ENCODE assay signal across 23 cellular contexts in the genomic region with DNA sequence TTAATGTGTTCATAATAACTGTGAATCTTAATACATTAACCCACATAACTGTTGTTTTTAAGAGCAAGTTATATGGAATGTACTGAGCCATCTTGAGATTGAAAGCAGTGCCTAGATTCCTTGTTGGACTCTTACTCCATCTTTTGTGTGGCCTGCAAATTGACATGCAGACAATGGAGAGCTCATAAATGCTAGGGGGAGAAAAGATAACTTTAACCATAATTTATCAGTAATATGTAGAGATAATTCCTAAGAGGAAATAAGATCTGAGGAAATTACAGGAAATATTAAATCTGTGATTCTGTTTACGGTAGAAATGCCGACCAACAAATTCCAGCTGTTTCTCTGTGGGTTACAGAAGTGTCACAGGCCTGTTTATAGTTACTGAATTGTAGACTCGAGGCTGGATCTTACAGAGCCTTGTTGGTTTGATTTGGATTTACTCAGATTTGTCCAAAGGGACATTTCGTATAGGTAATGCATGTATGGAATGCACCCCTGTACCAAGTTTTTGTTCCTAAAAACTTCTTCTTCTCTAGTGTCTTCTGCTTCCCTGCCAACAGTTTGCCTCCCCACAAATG.
DNase-seq lines count a peak whose midpoint lies in the region; ATAC-seq and TF ChIP-seq lines count a peak whose summit lies in the region.
"Had no signal": no experiment of that assay in that cellular context is flagged by ENCODE, and none has a peak within 500 bp of the region (broad histone marks: within the 10 kb centered on the region; RNA-seq: fewer than 3 reads in every experiment).

No MANE protein-coding gene starts in this region.

- no peak overlapping the region for H2AK5ac ChIP-seq in neuronal stem cell (ENCODE audit: low read depth, low read length)

- H3K4me1 Mint-ChIP-seq in activated naive CD4-positive, alpha-beta T cell treated with anti-CD3 and anti-CD28 coated beads, Interleukin-2, amount 10 ng/mL, durations not matched to agents 7 days and 5 days: no peaks in the 10 kb centered on the region
- H3K4me1 Mint-ChIP-seq: CD4-positive, alpha-beta memory T cell; GM23338 had no signal

- ATAC-seq in SK-N-SH treated with all-trans-retinoic acid at 6 μM for 48 hours (peak; percentile 53), heart left ventricle (no peak), psoas muscle (no peak)
- no peak for ATAC-seq in activated CD4-positive, CD25-positive, alpha-beta regulatory T cell treated with anti-CD3 and anti-CD28 coated beads, Interleukin-2, amount 50 U/mL, for 24 hours
- ATAC-seq: GM23338 had no signal

- no peak overlapping the region for H2BK120ac ChIP-seq in neuronal stem cell (ENCODE audit: low read depth, low read length)

- H3K9me3 ChIP-seq in neuronal stem cell (replicated peaks in 1 of 2; ENCODE audit: control insufficient read depth in 2 of 2, insufficient read depth in 1 of 2, low read depth in 1 of 2, low read length in 2 of 2) (no peaks in the 10 kb centered on the region), heart left ventricle (peaks cover 0 to 1% (median 0%) of the 10 kb centered on the region in 12 donors), psoas muscle (no peaks in the 10 kb centered on the region)
- H3K9me3 ChIP-seq: BLaER1 treated with 17β-estradiol and CSF1 and Interleukin-3, amounts not matched to agents 10 nM and 100 nM; Caco-2; Peyer's patch had no signal

- H3K4ac ChIP-seq in neuronal stem cell (ENCODE audit: low read length): no peak overlapping the region

- DNase-seq in fibroblast of the aortic adventitia (ENCODE audit: low read depth) (peak; percentile 14), neuronal stem cell (ENCODE audit: low spot score) (no peak), heart left ventricle (no peak), psoas muscle (no peak)
- DNase-seq in activated naive CD4-positive, alpha-beta T cell treated with anti-CD3 and anti-CD28 coated beads, Interleukin-2, amount 10 ng/mL, durations not matched to agents 7 days and 5 days: no peak
- DNase-seq: ACHN; Caco-2; CD4-positive, alpha-beta memory T cell; DND-41; HCEC 1CT; NCI-H1092 treated with DMSO at 0.1 percent for 48 hours; NCI-H1436 treated with DMSO at 0.1 percent for 48 hours; NCI-H2029 treated with DMSO at 0.1 percent for 48 hours; NCI-H226; NCI-H510A treated with DMSO at 0.1 percent for 48 hours; NCI-H774; NK-92 treated with Interleukin-12 subunit alpha and Interleukin-12 subunit beta, amount 100 ng/mL, for 24 hours; Peyer's patch had no signal

- no peak overlapping the region for H3K23ac ChIP-seq in neuronal stem cell (ENCODE audit: low read depth, low read length, poor library complexity)

- no peak overlapping the region for H3K18ac ChIP-seq in neuronal stem cell (ENCODE audit: low read length)

- H3K4me3 Mint-ChIP-seq in activated naive CD4-positive, alpha-beta T cell treated with anti-CD3 and anti-CD28 coated beads, Interleukin-2, amount 10 ng/mL, durations not matched to agents 7 days and 5 days: no peak overlapping the region
- H3K4me3 Mint-ChIP-seq: CD4-positive, alpha-beta memory T cell; GM23338 had no signal

- H3K4me1 ChIP-seq in neuronal stem cell (ENCODE audit: control insufficient read depth in 2 of 2, insufficient read depth in 1 of 2, low read depth in 1 of 2, low read length in 2 of 2) (no peaks in the 10 kb centered on the region), heart left ventricle (peaks cover 0 to 4% (median 0%) of the 10 kb centered on the region in 12 donors), psoas muscle (no peaks in the 10 kb centered on the region)
- H3K4me1 ChIP-seq: BLaER1 treated with 17β-estradiol and CSF1 and Interleukin-3, amounts not matched to agents 10 nM and 100 nM; Caco-2; Peyer's patch had no signal

- H2BK12ac ChIP-seq in neuronal stem cell (ENCODE audit: low read length): no peak overlapping the region

- H4K91ac ChIP-seq in neuronal stem cell (ENCODE audit: low read depth, low read length, poor library complexity): no peak overlapping the region

- no peak overlapping the region for H2BK5ac ChIP-seq in neuronal stem cell (ENCODE audit: low read length)

- intact Hi-C loops in heart left ventricle (cut with DNase I) (no loop called here), psoas muscle (cut with DNase I) (no loop called here)

- H3K4me2 ChIP-seq in neuronal stem cell (ENCODE audit: insufficient read depth, low read length, poor library complexity, severe bottlenecking): no peak overlapping the region
- H3K4me2 ChIP-seq: BLaER1 treated with 17β-estradiol and CSF1 and Interleukin-3, amounts not matched to agents 10 nM and 100 nM; GM23338; KMS-11 had no signal

- H3K79me1 ChIP-seq in neuronal stem cell (ENCODE audit: low read depth, low read length): no peaks in the 10 kb centered on the region

- H2BK15ac ChIP-seq in neuronal stem cell (ENCODE audit: low read length): no peak overlapping the region

- WGBS in neuronal stem cell (ENCODE audit: extremely low coverage in 2 of 2, insufficient read length in 2 of 2, insufficient replicate concordance in 1 of 2), 2 donors: no CpG with 5 or more reads among the region's 4 CpGs
- 51 to 66% (median 60%) methylated on average over 4 of the region's 4 CpGs for WGBS in heart left ventricle, 4 donors
- 55 to 66% (median 61%) methylated on average over 4 of the region's 4 CpGs for WGBS in psoas muscle, 3 donors

- no peak for TF ChIP-seq CTCF in fibroblast of the aortic adventitia (IDR thresholded peaks at IDR 0.05; ENCODE audit: insufficient read depth, low read length)
- no peak for TF ChIP-seq CTCF in heart left ventricle (IDR thresholded peaks at IDR 0.05)
- no peak for TF ChIP-seq CTCF in psoas muscle (IDR thresholded peaks at IDR 0.05)

- no peaks in the 10 kb centered on the region for H3K9me3 Mint-ChIP-seq in activated naive CD4-positive, alpha-beta T cell treated with anti-CD3 and anti-CD28 coated beads, Interleukin-2, amount 10 ng/mL, durations not matched to agents 7 days and 5 days
- H3K9me3 Mint-ChIP-seq: GM23338 had no signal

- H3K14ac ChIP-seq in neuronal stem cell (ENCODE audit: low read length): no peak overlapping the region

- H3K36me3 ChIP-seq in neuronal stem cell (replicated peaks in 1 of 2; ENCODE audit: control insufficient read depth in 2 of 2, insufficient read depth in 2 of 2, low read length in 2 of 2) (no peaks in the 10 kb centered on the region), heart left ventricle (no peaks in the 10 kb centered on the region), psoas muscle (ENCODE audit: insufficient read depth in 1 of 2, low read depth in 1 of 2) (no peaks in the 10 kb centered on the region)
- H3K36me3 ChIP-seq: BLaER1 treated with 17β-estradiol and CSF1 and Interleukin-3, amounts not matched to agents 10 nM and 100 nM; Peyer's patch had no signal

- TF ChIP-seq POLR2A in heart left ventricle (IDR thresholded peaks at IDR 0.05): no peak

- no peak overlapping the region for H3K27ac Mint-ChIP-seq in activated naive CD4-positive, alpha-beta T cell treated with anti-CD3 and anti-CD28 coated beads, Interleukin-2, amount 10 ng/mL, durations not matched to agents 7 days and 5 days
- H3K27ac Mint-ChIP-seq: CD4-positive, alpha-beta memory T cell; GM23338 had no signal

- no peaks in the 10 kb centered on the region for H3K36me3 Mint-ChIP-seq in activated naive CD4-positive, alpha-beta T cell treated with anti-CD3 and anti-CD28 coated beads, Interleukin-2, amount 10 ng/mL, durations not matched to agents 7 days and 5 days
- H3K36me3 Mint-ChIP-seq: CD4-positive, alpha-beta memory T cell had no signal

- H3K27ac ChIP-seq in neuronal stem cell (replicated peaks; ENCODE audit: low read length) (no peak overlapping the region), heart left ventricle (no peak overlapping the region), psoas muscle (no peak overlapping the region)
- H3K27ac ChIP-seq: BLaER1 treated with 17β-estradiol and CSF1 and Interleukin-3, amounts not matched to agents 10 nM and 100 nM; KMS-11; Peyer's patch had no signal

- H3K27me3 ChIP-seq in neuronal stem cell (ENCODE audit: control insufficient read depth in 3 of 3, insufficient read depth in 3 of 3, low read depth in 1 of 3, low read length in 3 of 3) (no peaks in the 10 kb centered on the region), heart left ventricle (no peaks in the 10 kb centered on the region), psoas muscle (ENCODE audit: insufficient read depth in 3 of 3, low read length in 2 of 3) (no peaks in the 10 kb centered on the region)
- H3K27me3 ChIP-seq: BLaER1 treated with 17β-estradiol and CSF1 and Interleukin-3, amounts not matched to agents 10 nM and 100 nM; Peyer's patch had no signal

- peak overlapping the region; percentile 27 for H2AFZ ChIP-seq in neuronal stem cell (ENCODE audit: low read length)
- H2AFZ ChIP-seq: GM23338 had no signal

- CTCF ChIA-PET in activated naive CD4-positive, alpha-beta T cell treated with anti-CD3 and anti-CD28 coated beads, Interleukin-2, amount 10 ng/mL, durations not matched to agents 7 days and 5 days (lab: Charles Lee): no interaction called here

- H3K4me3 ChIP-seq in fibroblast of the aortic adventitia (ENCODE audit: low read depth, low read length): no peak overlapping the region
- H3K4me3 ChIP-seq in neuronal stem cell (ENCODE audit: low read length in 2 of 2): no peak overlapping the region
- H3K4me3 ChIP-seq in heart left ventricle: no peak overlapping the region
- H3K4me3 ChIP-seq in psoas muscle: no peak overlapping the region
- H3K4me3 ChIP-seq: BLaER1 treated with 17β-estradiol and CSF1 and Interleukin-3, amounts not matched to agents 10 nM and 100 nM; GM23338; Peyer's patch had no signal

- H3K9ac ChIP-seq in neuronal stem cell (ENCODE audit: low read depth, low read length, poor library complexity): no peak overlapping the region
- H3K9ac ChIP-seq: BLaER1 treated with 17β-estradiol and CSF1 and Interleukin-3, amounts not matched to agents 10 nM and 100 nM; KMS-11 had no signal

- no peak overlapping the region for H4K8ac ChIP-seq in neuronal stem cell (ENCODE audit: low read depth, low read length)

- H3K27me3 Mint-ChIP-seq in activated naive CD4-positive, alpha-beta T cell treated with anti-CD3 and anti-CD28 coated beads, Interleukin-2, amount 10 ng/mL, durations not matched to agents 7 days and 5 days: no peaks in the 10 kb centered on the region
- H3K27me3 Mint-ChIP-seq: CD4-positive, alpha-beta memory T cell had no signal

TF ChIP-seq in SK-N-SH treated with all-trans-retinoic acid at 6 μM for 48 hours, 23 proteins besides CTCF, POLR2A, EP300 and RAD21:
- no peak for TF ChIP-seq ZFP3 (CRISPR knock-in tag; IDR thresholded peaks at IDR 0.05)
- TF ChIP-seq BACH2 (CRISPR knock-in tag; IDR thresholded peaks at IDR 0.05; ENCODE audit: borderline replicate concordance): 0 out of 2 replicates have a peak, but pooled peaks have one; percentile 6
- TF ChIP-seq ZC3H10 (CRISPR knock-in tag; IDR thresholded peaks at IDR 0.05): no peak
- TF ChIP-seq OSR1 (CRISPR knock-in tag; IDR thresholded peaks at IDR 0.05): no peak
- TF ChIP-seq ZFP30 (CRISPR knock-in tag; IDR thresholded peaks at IDR 0.05): no peak
- TF ChIP-seq ESRRG (CRISPR knock-in tag; IDR thresholded peaks at IDR 0.05): no peak
